ENCODE assay signal across 16 cellular contexts in the genomic region with DNA sequence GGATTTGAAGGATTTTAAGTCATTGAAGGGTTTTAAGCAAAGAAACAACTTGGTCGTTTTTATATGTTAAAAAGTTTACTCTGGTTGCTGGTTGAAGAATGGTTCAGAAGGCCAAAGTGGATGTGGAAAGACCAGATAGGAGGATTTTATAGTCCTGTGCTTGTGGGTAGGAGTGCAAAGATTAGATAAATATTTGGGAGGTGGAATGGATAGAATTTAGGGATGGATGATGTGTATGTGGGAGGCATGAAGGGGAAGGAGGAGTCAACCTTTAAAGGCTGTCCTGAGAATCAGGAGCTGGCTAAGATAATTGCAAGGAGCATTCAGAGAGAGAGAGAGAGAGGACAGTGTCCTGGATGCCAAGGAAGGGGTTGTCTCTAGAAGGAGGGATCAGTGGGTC.
A peak's percentile ranks its signal among the peaks of the same experiment; 100 is the strongest.
DNase-seq lines count a peak whose midpoint lies in the region; ATAC-seq, FAIRE-seq and TF ChIP-seq lines count a peak whose summit lies in the region.
"Had no signal": no experiment of that assay in that cellular context is flagged by ENCODE, and none has a peak within 500 bp of the region (broad histone marks: within the 10 kb centered on the region; RNA-seq: fewer than 3 reads in every experiment).

No MANE protein-coding gene starts in this region.

- no peak overlapping the region for H4K8ac ChIP-seq in neuronal stem cell (ENCODE audit: low read depth, low read length)

- no peak overlapping the region for H2BK15ac ChIP-seq in neuronal stem cell (ENCODE audit: low read length)

- H2AFZ ChIP-seq in neuronal stem cell (ENCODE audit: low read length), result no peak overlapping the region

- H3K9ac ChIP-seq in neuronal stem cell (ENCODE audit: low read depth, low read length, poor library complexity), result no peak overlapping the region

- H3K36me3 ChIP-seq in KOPT-K1 (ENCODE audit: insufficient read depth, low read length) (no peaks in the 10 kb centered on the region), neuronal stem cell (replicated peaks in 1 of 2; ENCODE audit: control insufficient read depth in 2 of 2, insufficient read depth in 2 of 2, low read length in 2 of 2) (no peaks in the 10 kb centered on the region)
- H3K36me3 ChIP-seq: BE2C had no signal

- H3K23ac ChIP-seq in neuronal stem cell (ENCODE audit: low read depth, low read length, poor library complexity), result no peak overlapping the region

- peak; percentile 68 for ATAC-seq in omental fat pad (ENCODE audit: low FRiP score)
- ATAC-seq: CD8-positive, alpha-beta T cell; HCT116; HepG2 had no signal

- H3K27ac ChIP-seq in KOPT-K1 (ENCODE audit: low read depth, low read length, poor library complexity, severe bottlenecking), result peak overlapping the region; percentile 27
- no peak overlapping the region for H3K27ac ChIP-seq in neuronal stem cell (replicated peaks; ENCODE audit: low read length)
- H3K27ac ChIP-seq: C4-2B had no signal

- no peak overlapping the region for H3K18ac ChIP-seq in neuronal stem cell (ENCODE audit: low read length)

- no peak overlapping the region for H3K4me3 ChIP-seq in neuronal stem cell (ENCODE audit: low read length in 2 of 2)

- no CpG with 5 or more reads among the region's 1 CpG for WGBS in neuronal stem cell (ENCODE audit: extremely low coverage in 2 of 2, insufficient read length in 2 of 2, insufficient replicate concordance in 1 of 2), 2 donors

- H2BK120ac ChIP-seq in neuronal stem cell (ENCODE audit: low read depth, low read length), result no peak overlapping the region

- no peak overlapping the region for H4K91ac ChIP-seq in neuronal stem cell (ENCODE audit: low read depth, low read length, poor library complexity)

- H3K4me2 ChIP-seq in neuronal stem cell (ENCODE audit: insufficient read depth, low read length, poor library complexity, severe bottlenecking), result no peak overlapping the region

- peaks cover 0 to 8% (median 0%) of the 10 kb centered on the region in 3 experiments for H3K27me3 ChIP-seq in neuronal stem cell (ENCODE audit: control insufficient read depth in 3 of 3, insufficient read depth in 3 of 3, low read depth in 1 of 3, low read length in 3 of 3)
- H3K27me3 ChIP-seq: BE2C had no signal

- DNase-seq in omental fat pad (ENCODE audit: low spot score) (no peak), HCEC 1CT (no peak), NCI-H1105 (lab: John Stamatoyannopoulos, UW) (no peak), neuronal stem cell (ENCODE audit: low spot score) (no peak), NCI-H1092 treated with DMSO at 0.1 percent for 48 hours (lab: John Stamatoyannopoulos, UW) (no peak)
- DNase-seq: BE2C; CD8-positive, alpha-beta T cell; COR-L47; GF-D8 had no signal

- H2BK5ac ChIP-seq in neuronal stem cell (ENCODE audit: low read length), result no peak overlapping the region

- peak; percentile 39 for FAIRE-seq in endometrium (lab: Jason Lieb, UNC)
- FAIRE-seq: A204.1, HepG2, HTR-8/SVneo had no signal

- H3K4ac ChIP-seq in neuronal stem cell (ENCODE audit: low read length), result no peak overlapping the region

- no peak for TF ChIP-seq CTCF in omental fat pad (IDR thresholded peaks at IDR 0.05)

- H3K4me1 ChIP-seq in neuronal stem cell (ENCODE audit: control insufficient read depth in 2 of 2, insufficient read depth in 1 of 2, low read depth in 1 of 2, low read length in 2 of 2), result peaks cover 0 to 1% of the 10 kb centered on the region in 2 donors
- H3K4me1 ChIP-seq: BE2C had no signal

- no peaks in the 10 kb centered on the region for H3K9me3 ChIP-seq in KOPT-K1 (ENCODE audit: insufficient read depth, low read length, poor library complexity, severe bottlenecking)
- no peaks in the 10 kb centered on the region for H3K9me3 ChIP-seq in neuronal stem cell (replicated peaks in 1 of 2; ENCODE audit: control insufficient read depth in 2 of 2, insufficient read depth in 1 of 2, low read depth in 1 of 2, low read length in 2 of 2)
- H3K9me3 ChIP-seq: BE2C had no signal

- no peaks in the 10 kb centered on the region for H3K79me1 ChIP-seq in neuronal stem cell (ENCODE audit: low read depth, low read length)

- no peak overlapping the region for H2BK12ac ChIP-seq in neuronal stem cell (ENCODE audit: low read length)

- no peak overlapping the region for H3K14ac ChIP-seq in neuronal stem cell (ENCODE audit: low read length)

- H2AK5ac ChIP-seq in neuronal stem cell (ENCODE audit: low read depth, low read length), result no peak overlapping the region
